28 cellular contexts compared by ENCODE assay signal in genomic region chr4:70830054-70830453, GRCh38.
"Had no signal": no experiment of that assay in that cellular context is flagged by ENCODE, and none has a peak within 500 bp of the region (broad histone marks: within the 10 kb centered on the region; RNA-seq: fewer than 3 reads in every experiment).

No MANE protein-coding gene starts in this region.

- H3K4me3 ChIP-seq: dorsolateral prefrontal cortex, gastroesophageal sphincter, heart left ventricle, hepatocyte, lung, stomach, thyroid gland, vagina had no signal

- H2AFZ ChIP-seq: hepatocyte, parathyroid adenoma had no signal

- H3K9ac ChIP-seq: parathyroid adenoma had no signal

- ATAC-seq: esophagus mucosa; gastroesophageal sphincter; left lobe of liver; natural killer cell treated with Interleukin-12 subunit alpha and Interleukin-12 subunit beta and Interleukin-15 and Interleukin-18, amount 100 ng/mL, for 72 hours; right cardiac atrium had no signal

- FAIRE-seq: colon, kidney, small intestine had no signal

- H3K27me3 ChIP-seq: dorsolateral prefrontal cortex, gastroesophageal sphincter, heart left ventricle, hepatocyte, stomach, thyroid gland, vagina had no signal

- H3K27ac ChIP-seq: dorsolateral prefrontal cortex, epithelial cell of prostate, gastroesophageal sphincter, heart left ventricle, hepatocyte, parathyroid adenoma, stomach, thyroid gland, vagina had no signal

- H3K4me1 ChIP-seq: parathyroid adenoma, thyroid gland, vagina had no signal

- H3K4me2 ChIP-seq: hepatocyte had no signal

- DNase-seq: dorsolateral prefrontal cortex; effector CD4-positive, alpha-beta T cell; foreskin fibroblast; heart left ventricle; kidney; naive B cell; right cardiac atrium; small intestine; stimulated activated CD4-positive, alpha-beta T cell treated with anti-CD3 and anti-CD28 coated beads, Interleukin-1b, Interleukin-23, amount 100 ng/mL, for 48 hours; stimulated activated CD4-positive, alpha-beta T cell treated with anti-CD3 and anti-CD28 coated beads, Interleukin-4, amount 100 ng/mL, for 1 hour; stimulated activated CD8-positive, alpha-beta memory T cell treated with anti-CD3 and anti-CD28 coated beads, Interleukin-4, amount 100 ng/mL, for 48 hours; stimulated activated naive CD4-positive, alpha-beta T cell treated with Interleukin-2 at 50 U/mL for 16 hours; stomach; thyroid gland; trophoblast cell had no signal

- H3K4me3 Mint-ChIP-seq: memory B cell; natural killer cell treated with Interleukin-12 subunit alpha and Interleukin-12 subunit beta and Interleukin-15 and Interleukin-18, amount 100 ng/mL, for 72 hours; neural crest cell had no signal

- H3K27me3 Mint-ChIP-seq: memory B cell; naive B cell; natural killer cell treated with Interleukin-12 subunit alpha and Interleukin-12 subunit beta and Interleukin-15 and Interleukin-18, amount 100 ng/mL, for 72 hours; progenitor cell of endocrine pancreas had no signal

- H3K9me3 Mint-ChIP-seq: memory B cell; naive B cell; natural killer cell treated with Interleukin-12 subunit alpha and Interleukin-12 subunit beta and Interleukin-15 and Interleukin-18, amount 100 ng/mL, for 72 hours; neural crest cell had no signal

- H3K27ac Mint-ChIP-seq: memory B cell, progenitor cell of endocrine pancreas had no signal

- H3K4me1 Mint-ChIP-seq: neural crest cell had no signal

- H3K9me3 ChIP-seq: gastroesophageal sphincter, heart left ventricle, stomach, thyroid gland, vagina had no signal
